ENCODE assay signal across 8 cellular contexts in genomic region chr15:38176155-38176554, GRCh38.
DNase-seq lines count a peak whose midpoint lies in the region; ATAC-seq and TF ChIP-seq lines count a peak whose summit lies in the region.

No MANE protein-coding gene starts in this region.

- peaks cover 47% of the 10 kb centered on the region for H3K27me3 Mint-ChIP-seq in activated CD8-positive, alpha-beta memory T cell treated with anti-CD3 and anti-CD28 coated beads, Interleukin-2, amount 10 ng/mL, durations not matched to agents 7 days and 5 days

- ATAC-seq in GM21723 (IDR thresholded peaks at IDR 0.05; ENCODE audit: unreplicated experiment): peak; percentile 96
- no peak for ATAC-seq in stimulated activated naive CD8-positive, alpha-beta T cell treated with anti-CD3 and anti-CD28 coated beads, Interleukin-15, Interleukin-2, amounts not matched to agents 100 U/mL and 50 U/mL, for 24 hours
- ATAC-seq in activated CD8-positive, alpha-beta memory T cell treated with anti-CD3 and anti-CD28 coated beads, Interleukin-2, amount 10 ng/mL, durations not matched to agents 7 days and 5 days: no peak

- no peak overlapping the region for H3K4me3 ChIP-seq in fibroblast of villous mesenchyme (ENCODE audit: low read depth, low read length)

- no peaks in the 10 kb centered on the region for H3K36me3 Mint-ChIP-seq in activated CD8-positive, alpha-beta memory T cell treated with anti-CD3 and anti-CD28 coated beads, Interleukin-2, amount 10 ng/mL, durations not matched to agents 7 days and 5 days

- H3K27ac Mint-ChIP-seq in activated CD8-positive, alpha-beta memory T cell treated with anti-CD3 and anti-CD28 coated beads, Interleukin-2, amount 10 ng/mL, durations not matched to agents 7 days and 5 days: no peak overlapping the region

- DNase-seq in GM10266 (ENCODE audit: extremely low spot score) (peak; percentile 30), HS-5 (ENCODE audit: low read depth) (peak; percentile 51), fibroblast of villous mesenchyme (ENCODE audit: low read depth) (peak; percentile 52), cortex of kidney (lab: John Stamatoyannopoulos, UW) (no peak)
- DNase-seq in stimulated activated naive CD8-positive, alpha-beta T cell treated with anti-CD3 and anti-CD28 coated beads, Interleukin-15, Interleukin-2, amounts not matched to agents 100 U/mL and 50 U/mL, for 24 hours: no peak
- DNase-seq in activated CD8-positive, alpha-beta memory T cell treated with anti-CD3 and anti-CD28 coated beads, Interleukin-2, amount 10 ng/mL, durations not matched to agents 7 days and 5 days: no peak
- no peak for DNase-seq in stimulated activated CD4-positive, alpha-beta T cell treated with anti-CD3 and anti-CD28 coated beads, Interleukin-1b, Interleukin-23, amount 100 ng/mL, for 48 hours

- no peak for TF ChIP-seq CTCF in GM10266 (IDR thresholded peaks at IDR 0.05; ENCODE audit: control insufficient read depth, insufficient read depth, low read depth, missing control alignments)
- no peak for TF ChIP-seq CTCF in fibroblast of villous mesenchyme (IDR thresholded peaks at IDR 0.05; ENCODE audit: insufficient read depth, low read depth, low read length)

- H3K4me3 Mint-ChIP-seq in activated CD8-positive, alpha-beta memory T cell treated with anti-CD3 and anti-CD28 coated beads, Interleukin-2, amount 10 ng/mL, durations not matched to agents 7 days and 5 days: no peak overlapping the region

- no peaks in the 10 kb centered on the region for H3K4me1 Mint-ChIP-seq in activated CD8-positive, alpha-beta memory T cell treated with anti-CD3 and anti-CD28 coated beads, Interleukin-2, amount 10 ng/mL, durations not matched to agents 7 days and 5 days

- no peaks in the 10 kb centered on the region for H3K9me3 Mint-ChIP-seq in activated CD8-positive, alpha-beta memory T cell treated with anti-CD3 and anti-CD28 coated beads, Interleukin-2, amount 10 ng/mL, durations not matched to agents 7 days and 5 days (ENCODE audit: low read depth)

- CTCF ChIA-PET in activated CD8-positive, alpha-beta memory T cell treated with anti-CD3 and anti-CD28 coated beads, Interleukin-2, amount 10 ng/mL, durations not matched to agents 7 days and 5 days (lab: Charles Lee): no interaction called here

Comparison
In these comparisons a context has a peak if more than half of its experiments do, and no peak if none do; other contexts are left out.
1. DNase-seq: peak in GM10266 (single experiment), HS-5 (single experiment) and fibroblast of villous mesenchyme (single experiment); none in stimulated activated naive CD8-positive, alpha-beta T cell treated with anti-CD3 and anti-CD28 coated beads, Interleukin-15, Interleukin-2, amounts not matched to agents 100 U/mL and 50 U/mL, for 24 hours (single experiment), activated CD8-positive, alpha-beta memory T cell treated with anti-CD3 and anti-CD28 coated beads, Interleukin-2, amount 10 ng/mL, durations not matched to agents 7 days and 5 days (single experiment), stimulated activated CD4-positive, alpha-beta T cell treated with anti-CD3 and anti-CD28 coated beads, Interleukin-1b, Interleukin-23, amount 100 ng/mL, for 48 hours (single experiment) and cortex of kidney (single experiment).